In the genomic region with DNA sequence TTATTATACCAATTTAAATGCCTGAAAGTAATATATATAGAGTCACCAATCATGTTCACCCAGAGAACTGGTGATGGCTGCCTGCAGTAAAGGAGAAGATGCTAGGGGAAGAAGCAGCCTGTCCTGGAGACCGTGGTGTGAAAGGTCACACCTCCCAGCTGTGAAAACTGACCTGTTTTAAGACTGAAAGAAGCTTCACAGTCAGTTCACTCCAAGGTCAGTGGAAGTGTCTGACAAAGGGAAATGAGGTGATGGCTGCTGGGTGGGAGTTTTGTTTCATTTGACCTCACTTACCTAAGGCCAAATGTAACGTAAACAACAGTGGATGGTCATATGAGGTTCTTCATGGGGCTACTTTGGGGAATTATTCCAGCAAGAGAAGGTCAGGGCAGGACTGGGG, we compare ENCODE assay signal across 1 cellular context.
TF ChIP-seq lines count a peak whose summit lies in the region.

No MANE protein-coding gene starts in this region.

TF ChIP-seq in GM23338, 12 proteins besides CTCF, POLR2A, EP300 and RAD21 (continued from another document):
- TF ChIP-seq, protein P1, sequence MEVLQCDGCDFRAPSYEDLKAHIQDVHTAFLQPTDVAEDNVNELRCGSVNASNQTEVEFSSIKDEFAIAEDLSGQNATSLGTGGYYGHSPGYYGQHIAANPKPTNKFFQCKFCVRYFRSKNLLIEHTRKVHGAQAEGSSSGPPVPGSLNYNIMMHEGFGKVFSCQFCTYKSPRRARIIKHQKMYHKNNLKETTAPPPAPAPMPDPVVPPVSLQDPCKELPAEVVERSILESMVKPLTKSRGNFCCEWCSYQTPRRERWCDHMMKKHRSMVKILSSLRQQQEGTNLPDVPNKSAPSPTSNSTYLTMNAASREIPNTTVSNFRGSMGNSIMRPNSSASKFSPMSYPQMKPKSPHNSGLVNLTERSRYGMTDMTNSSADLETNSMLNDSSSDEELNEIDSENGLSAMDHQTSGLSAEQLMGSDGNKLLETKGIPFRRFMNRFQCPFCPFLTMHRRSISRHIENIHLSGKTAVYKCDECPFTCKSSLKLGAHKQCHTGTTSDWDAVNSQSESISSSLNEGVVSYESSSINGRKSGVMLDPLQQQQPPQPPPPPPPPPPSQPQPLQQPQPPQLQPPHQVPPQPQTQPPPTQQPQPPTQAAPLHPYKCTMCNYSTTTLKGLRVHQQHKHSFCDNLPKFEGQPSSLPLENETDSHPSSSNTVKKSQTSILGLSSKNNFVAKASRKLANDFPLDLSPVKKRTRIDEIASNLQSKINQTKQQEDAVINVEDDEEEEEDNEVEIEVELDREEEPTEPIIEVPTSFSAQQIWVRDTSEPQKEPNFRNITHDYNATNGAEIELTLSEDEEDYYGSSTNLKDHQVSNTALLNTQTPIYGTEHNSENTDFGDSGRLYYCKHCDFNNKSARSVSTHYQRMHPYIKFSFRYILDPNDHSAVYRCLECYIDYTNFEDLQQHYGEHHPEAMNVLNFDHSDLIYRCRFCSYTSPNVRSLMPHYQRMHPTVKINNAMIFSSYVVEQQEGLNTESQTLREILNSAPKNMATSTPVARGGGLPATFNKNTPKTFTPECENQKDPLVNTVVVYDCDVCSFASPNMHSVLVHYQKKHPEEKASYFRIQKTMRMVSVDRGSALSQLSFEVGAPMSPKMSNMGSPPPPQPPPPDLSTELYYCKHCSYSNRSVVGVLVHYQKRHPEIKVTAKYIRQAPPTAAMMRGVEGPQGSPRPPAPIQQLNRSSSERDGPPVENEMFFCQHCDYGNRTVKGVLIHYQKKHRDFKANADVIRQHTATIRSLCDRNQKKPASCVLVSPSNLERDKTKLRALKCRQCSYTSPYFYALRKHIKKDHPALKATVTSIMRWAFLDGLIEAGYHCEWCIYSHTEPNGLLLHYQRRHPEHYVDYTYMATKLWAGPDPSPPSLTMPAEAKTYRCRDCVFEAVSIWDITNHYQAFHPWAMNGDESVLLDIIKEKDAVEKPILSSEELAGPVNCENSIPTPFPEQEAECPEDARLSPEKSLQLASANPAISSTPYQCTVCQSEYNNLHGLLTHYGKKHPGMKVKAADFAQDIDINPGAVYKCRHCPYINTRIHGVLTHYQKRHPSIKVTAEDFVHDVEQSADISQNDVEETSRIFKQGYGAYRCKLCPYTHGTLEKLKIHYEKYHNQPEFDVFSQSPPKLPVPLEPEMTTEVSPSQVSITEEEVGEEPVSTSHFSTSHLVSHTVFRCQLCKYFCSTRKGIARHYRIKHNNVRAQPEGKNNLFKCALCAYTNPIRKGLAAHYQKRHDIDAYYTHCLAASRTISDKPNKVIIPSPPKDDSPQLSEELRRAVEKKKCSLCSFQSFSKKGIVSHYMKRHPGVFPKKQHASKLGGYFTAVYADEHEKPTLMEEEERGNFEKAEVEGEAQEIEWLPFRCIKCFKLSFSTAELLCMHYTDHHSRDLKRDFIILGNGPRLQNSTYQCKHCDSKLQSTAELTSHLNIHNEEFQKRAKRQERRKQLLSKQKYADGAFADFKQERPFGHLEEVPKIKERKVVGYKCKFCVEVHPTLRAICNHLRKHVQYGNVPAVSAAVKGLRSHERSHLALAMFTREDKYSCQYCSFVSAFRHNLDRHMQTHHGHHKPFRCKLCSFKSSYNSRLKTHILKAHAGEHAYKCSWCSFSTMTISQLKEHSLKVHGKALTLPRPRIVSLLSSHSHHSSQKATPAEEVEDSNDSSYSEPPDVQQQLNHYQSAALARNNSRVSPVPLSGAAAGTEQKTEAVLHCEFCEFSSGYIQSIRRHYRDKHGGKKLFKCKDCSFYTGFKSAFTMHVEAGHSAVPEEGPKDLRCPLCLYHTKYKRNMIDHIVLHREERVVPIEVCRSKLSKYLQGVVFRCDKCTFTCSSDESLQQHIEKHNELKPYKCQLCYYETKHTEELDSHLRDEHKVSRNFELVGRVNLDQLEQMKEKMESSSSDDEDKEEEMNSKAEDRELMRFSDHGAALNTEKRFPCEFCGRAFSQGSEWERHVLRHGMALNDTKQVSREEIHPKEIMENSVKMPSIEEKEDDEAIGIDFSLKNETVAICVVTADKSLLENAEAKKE (CRISPR knock-in tag; IDR thresholded peaks at IDR 0.05) = no peak
- TF ChIP-seq JUNB (IDR thresholded peaks at IDR 0.05; ENCODE audit: unreplicated experiment) (no peak), ZNF114 (CRISPR knock-in tag; IDR thresholded peaks at IDR 0.05) (no peak), POLR2AphosphoS5 (IDR thresholded peaks at IDR 0.05; ENCODE audit: low read depth) (no peak), EZH2 (IDR thresholded peaks at IDR 0.05; ENCODE audit: low read depth, unreplicated experiment) (no peak), STAT1 (IDR thresholded peaks at IDR 0.05; ENCODE audit: unreplicated experiment) (no peak)
